ENCODE assay signal across 16 cellular contexts in the genomic region with DNA sequence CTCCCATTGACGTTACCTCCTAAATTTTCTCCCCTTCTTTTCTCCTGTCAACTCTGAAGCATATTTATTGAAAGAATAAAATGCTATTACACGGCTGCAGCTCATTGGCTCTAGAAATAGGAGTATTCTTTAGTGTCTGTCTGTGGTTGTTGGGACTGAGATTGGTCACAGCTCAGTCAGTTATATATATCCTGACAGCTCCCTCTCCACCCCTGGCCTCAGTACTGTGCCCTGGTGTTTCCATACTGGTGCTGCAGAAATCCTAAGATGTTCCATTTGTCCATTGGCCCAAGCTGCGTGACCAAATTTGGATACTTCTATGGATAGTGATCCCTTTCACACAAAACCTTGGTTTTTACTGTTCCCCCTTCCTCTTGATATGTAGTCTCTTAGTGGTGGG.
"Had no signal": no experiment of that assay in that cellular context is flagged by ENCODE, and none has a peak within 500 bp of the region (broad histone marks: within the 10 kb centered on the region; RNA-seq: fewer than 3 reads in every experiment).

No MANE protein-coding gene starts in this region.

- DNase-seq: KBM-7, MV-4-11, NCI-H1048, NCI-H1105, NCI-H1417, NCI-H1436 treated with DMSO at 0.1 percent for 48 hours, NCI-H1694, NCI-H187 treated with DMSO at 0.1 percent for 48 hours, NCI-H2029 treated with DMSO at 0.1 percent for 48 hours, NCI-H524, NCI-H526 treated with DMSO at 0.1 percent for 48 hours, NCI-H748 treated with DMSO at 0.1 percent for 48 hours, SHP77, SK-N-SH had no signal

- H3K9ac ChIP-seq: SK-N-SH had no signal

- H3K27ac ChIP-seq: HL-60, RWPE1 had no signal

- H3K9me3 ChIP-seq: SK-N-SH had no signal

- H3K4me2 ChIP-seq: SK-N-SH had no signal
